Comparison of ENCODE assay signal across 14 cellular contexts in genomic region chr3:101972430-101973162, GRCh38.
"Had no signal": no experiment of that assay in that cellular context is flagged by ENCODE, and none has a peak within 500 bp of the region (broad histone marks: within the 10 kb centered on the region; RNA-seq: fewer than 3 reads in every experiment).

No MANE protein-coding gene starts in this region.

- H3K27ac Mint-ChIP-seq: dendritic cell treated with granulocyte-macrophage colony-stimulating factor and Interleukin-4, amounts not matched to agents 40 ng/mL and 50 ng/mL, for 4 days; natural killer cell had no signal

- H3K27ac ChIP-seq: gastroesophageal sphincter, heart right ventricle, left lung, transverse colon had no signal

- DNase-seq: activated CD4-positive, alpha-beta T cell treated with anti-CD3 and anti-CD28 coated beads for 48 hours; aorta; effector memory CD4-positive, alpha-beta T cell; heart right ventricle; islet precursor cell; left lung; natural killer cell; nucleus accumbens; posterior cingulate gyrus; retina; stimulated activated naive CD4-positive, alpha-beta T cell; transverse colon had no signal

- H3K4me1 ChIP-seq: transverse colon had no signal

- H3K9me3 Mint-ChIP-seq: natural killer cell had no signal

- H3K9me3 ChIP-seq: gastroesophageal sphincter, left lung, transverse colon had no signal

- ATAC-seq: gastroesophageal sphincter, heart right ventricle, left lung, natural killer cell had no signal

- H3K4me3 Mint-ChIP-seq: dendritic cell treated with granulocyte-macrophage colony-stimulating factor and Interleukin-4, amounts not matched to agents 40 ng/mL and 50 ng/mL, for 4 days; natural killer cell had no signal

- H3K36me3 ChIP-seq: gastroesophageal sphincter, heart right ventricle, left lung, transverse colon had no signal

- H3K4me3 ChIP-seq: gastroesophageal sphincter, heart right ventricle, left lung, transverse colon had no signal

- H3K27me3 ChIP-seq: gastroesophageal sphincter, heart right ventricle, left lung, transverse colon had no signal

- H3K36me3 Mint-ChIP-seq: natural killer cell had no signal
